In genomic region chr11:74138572-74138971, GRCh38 we compare ENCODE assay signal across 9 cellular contexts. TPM values are rescaled to one million over a fixed set of nuclear protein-coding genes. Genes with fewer than 3 reads are reported as not detected.
DNase-seq lines count a peak whose midpoint lies in the region; ATAC-seq, FAIRE-seq and TF ChIP-seq lines count a peak whose summit lies in the region.
"Had no signal": no experiment of that assay in that cellular context is flagged by ENCODE, and none has a peak within 500 bp of the region (broad histone marks: within the 10 kb centered on the region; RNA-seq: fewer than 3 reads in every experiment).

No MANE protein-coding gene starts in this region.

- no peak for TF ChIP-seq CTCF in brain (conservative IDR thresholded peaks at IDR 0.05)
- no peak for TF ChIP-seq CTCF in keratinocyte (optimal IDR thresholded peaks at IDR 0.05 in 1 of 3, IDR thresholded peaks at IDR 0.05 in 1 of 3, conservative IDR thresholded peaks at IDR 0.05 in 1 of 3; ENCODE audit: extremely low read depth in 1 of 3, insufficient read depth in 2 of 3, low read length in 3 of 3)
- no peak for TF ChIP-seq CTCF in testis (IDR thresholded peaks at IDR 0.05)
- TF ChIP-seq CTCF in GM10266 (IDR thresholded peaks at IDR 0.05; ENCODE audit: control insufficient read depth, insufficient read depth, low read depth, missing control alignments), result no peak

- H3K36me3 Mint-ChIP-seq in brain, result peaks cover 37% of the 10 kb centered on the region

- H3K79me2 ChIP-seq in keratinocyte (ENCODE audit: control insufficient read depth, insufficient read depth, low read length), result no peaks in the 10 kb centered on the region

- TF ChIP-seq POLR2A in testis (IDR thresholded peaks at IDR 0.05), result no peak

- H3K27ac Mint-ChIP-seq in brain, result peak overlapping the region; percentile 7 to 96 (median 51)

- FAIRE-seq in keratinocyte (lab: Jason Lieb, UNC), result peak; percentile 91

- H3K36me3 ChIP-seq in keratinocyte (ENCODE audit: control insufficient read depth in 2 of 2, extremely low read depth in 1 of 2, insufficient read depth in 2 of 2, low read length in 2 of 2), result peaks cover 0 to 3% of the 10 kb centered on the region in 2 experiments
- no peaks in the 10 kb centered on the region for H3K36me3 ChIP-seq in testis (ENCODE audit: low read depth, missing control alignments)

- H3K4me2 ChIP-seq in keratinocyte (ENCODE audit: control insufficient read depth, extremely low read depth, insufficient read depth, low read depth, low read length), result peak overlapping the region; percentile 80

- H3K27me3 ChIP-seq in keratinocyte (ENCODE audit: control insufficient read depth, extremely low read depth, insufficient read depth, low read length), result no peaks in the 10 kb centered on the region
- no peaks in the 10 kb centered on the region for H3K27me3 ChIP-seq in testis

- dilution Hi-C loops in keratinocyte (cut with MboI; ENCODE audit: extremely low pct_ligation_motif_present, low sequenced_read_pairs), result no loop called here

- DNase-seq in DMS153 (lab: John Stamatoyannopoulos, UW) (peak; percentile 20), DMS153 treated with DMSO at 0.1 percent for 48 hours (lab: John Stamatoyannopoulos, UW; ENCODE audit: unreplicated experiment) (no peak), keratinocyte (ENCODE audit: low read depth, low spot score) (peak; percentile 81), testis (peak; percentile 20), NAMALWA (ENCODE audit: low spot score) (no peak), GM10266 (ENCODE audit: extremely low spot score) (no peak)

- H3K27me3 Mint-ChIP-seq in brain, result no peaks in the 10 kb centered on the region
- H3K27me3 Mint-ChIP-seq: B cell had no signal

- H3K9me3 ChIP-seq in keratinocyte (ENCODE audit: control insufficient read depth, low read depth, low read length) (no peaks in the 10 kb centered on the region), testis (no peaks in the 10 kb centered on the region)

- no peak for ATAC-seq in GM21619 (IDR thresholded peaks at IDR 0.05; ENCODE audit: unreplicated experiment)

- H3K27ac ChIP-seq in keratinocyte (ENCODE audit: control insufficient read depth, insufficient read depth, low read length) (peak overlapping the region; percentile 79), testis (peak overlapping the region; percentile 53 to 66)

- H3K9ac ChIP-seq in keratinocyte (ENCODE audit: control insufficient read depth, extremely low read depth, insufficient read depth, low read length), result peak overlapping the region; percentile 39

- WGBS in testis, 2 donors, result 33 to 53% methylated on average over 2 of the region's 2 CpGs

- no peaks in the 10 kb centered on the region for H3K9me3 Mint-ChIP-seq in brain

- H3K9me1 ChIP-seq in keratinocyte (ENCODE audit: control insufficient read depth, extremely low read depth, insufficient read depth, low read length), result no peaks in the 10 kb centered on the region

- intact Hi-C loops in testis (cut with DNase I; ENCODE audit: low total_unique reads), result no loop called here

- H2AFZ ChIP-seq in keratinocyte (ENCODE audit: control insufficient read depth, low read length), result no peak overlapping the region

- peaks cover 37% of the 10 kb centered on the region for H3K4me1 Mint-ChIP-seq in brain

- peak overlapping the region in 2 of 5 experiments; percentile 34 to 54 for H3K4me3 Mint-ChIP-seq in brain
- H3K4me3 Mint-ChIP-seq: B cell had no signal

- H3K4me3 ChIP-seq in keratinocyte (ENCODE audit: control insufficient read depth in 2 of 3, extremely low read depth in 1 of 3, insufficient read depth in 2 of 3, low read depth in 1 of 3, low read length in 3 of 3), result peak overlapping the region in 1 of 3 experiments; percentile 44
- no peak overlapping the region for H3K4me3 ChIP-seq in testis

- H3K4me1 ChIP-seq in keratinocyte (ENCODE audit: control insufficient read depth, extremely low read depth, insufficient read depth, low read length) (peaks cover 37% of the 10 kb centered on the region), testis (no peaks in the 10 kb centered on the region)

- H4K20me1 ChIP-seq in keratinocyte (ENCODE audit: control insufficient read depth, extremely low read depth, insufficient read depth, low read length), result no peaks in the 10 kb centered on the region

RNA-seq across cellular contexts. Expression of gene C2CD3, which starts 32.2 kb away (rescaled TPM):
- polyA plus RNA-seq in brain (ENCODE audit: insufficient read depth, low read depth, low replicate concordance) (47.0 TPM), keratinocyte (6.7 to 9.8 TPM (median 9.3 TPM) in 3 replicates), testis (ENCODE audit: insufficient read depth, low read depth, low replicate concordance) (56.1 TPM)
- 3.3 TPM for polyA plus RNA-seq in keratinocyte (2011; ENCODE audit: low read depth)
- 4.4 and 7.2 TPM in 2 replicates for polyA plus RNA-seq in keratinocyte (2011; cell fraction: cytosol; rRNA removed)
- polyA plus RNA-seq in keratinocyte (2011; cell fraction: nucleus; rRNA removed), result 15.4 and 20.4 TPM in 2 replicates
- polyA plus RNA-seq in keratinocyte (2012; ENCODE audit: low replicate concordance), result 6.5 and 7.3 TPM in 2 replicates
- polyA minus RNA-seq in keratinocyte, result 22.1 to 30.1 TPM (median 26.9 TPM) in 3 replicates
- 12.7 TPM for polyA minus RNA-seq in keratinocyte (2011; cell fraction: cytosol; rRNA and poly(A)+ RNA removed)
- 20.9 and 35.4 TPM in 2 replicates for polyA minus RNA-seq in keratinocyte (2011; cell fraction: nucleus; rRNA and poly(A)+ RNA removed)
- 10 to 100 TPM; 59.0 to 89.4 TPM for total RNA-seq in testis

RNA-seq across cellular contexts. Expression of gene PPME1, which starts 32.5 kb away (rescaled TPM):
- polyA plus RNA-seq in brain (ENCODE audit: insufficient read depth, low read depth, low replicate concordance) (126 TPM), keratinocyte (31.7 to 55.6 TPM (median 34.0 TPM) in 3 replicates), testis (ENCODE audit: insufficient read depth, low read depth, low replicate concordance) (90.9 TPM)
- 53.6 TPM for polyA plus RNA-seq in keratinocyte (2011; ENCODE audit: low read depth)
- 54.7 and 58.1 TPM in 2 replicates for polyA plus RNA-seq in keratinocyte (2011; cell fraction: cytosol; rRNA removed)
- 78.3 and 89.4 TPM in 2 replicates for polyA plus RNA-seq in keratinocyte (2011; cell fraction: nucleus; rRNA removed)
- polyA plus RNA-seq in keratinocyte (2012; ENCODE audit: low replicate concordance), result 31.4 and 41.8 TPM in 2 replicates
- 42.2 to 51.6 TPM (median 49.1 TPM) in 3 replicates for polyA minus RNA-seq in keratinocyte
- 50.3 TPM for polyA minus RNA-seq in keratinocyte (2011; cell fraction: cytosol; rRNA and poly(A)+ RNA removed)
- polyA minus RNA-seq in keratinocyte (2011; cell fraction: nucleus; rRNA and poly(A)+ RNA removed), result 58.2 and 69.4 TPM in 2 replicates
- total RNA-seq in testis, result 10 to 100 TPM; 67.1 to 68.9 TPM

Comparison
In these comparisons a context has a peak if more than half of its experiments do, and no peak if none do; other contexts are left out.
1. DNase-seq: peak in DMS153 (single experiment), keratinocyte (single experiment) and testis (single experiment); none in DMS153 treated with DMSO at 0.1 percent for 48 hours (single experiment), NAMALWA (single experiment) and GM10266 (single experiment).